Comparison of ENCODE assay signal across 10 cellular contexts in the genomic region with DNA sequence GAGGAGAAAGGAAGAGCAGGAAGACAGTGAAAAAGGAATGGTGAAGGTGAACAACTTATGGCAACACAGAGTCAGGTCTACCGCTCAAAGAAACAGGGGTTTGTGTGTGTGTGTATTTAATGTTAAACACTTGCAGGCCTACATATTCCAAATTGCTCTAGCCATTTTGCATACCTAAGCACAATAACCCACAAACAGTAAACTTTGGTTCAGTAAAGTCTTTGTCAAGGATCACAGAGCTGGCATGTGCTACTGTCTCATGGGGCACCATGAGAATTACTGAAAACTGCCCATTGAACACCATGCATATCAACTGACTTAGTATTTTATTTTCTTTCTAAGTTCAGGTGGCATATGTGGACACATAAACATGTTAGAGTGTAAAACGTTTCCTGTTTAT.
"Had no signal": no experiment of that assay in that cellular context is flagged by ENCODE, and none has a peak within 500 bp of the region (broad histone marks: within the 10 kb centered on the region; RNA-seq: fewer than 3 reads in every experiment).

No MANE protein-coding gene starts in this region.

- H3K36me3 Mint-ChIP-seq: IgD-negative memory B cell had no signal

- H3K4me3 Mint-ChIP-seq: HFFc6, IgD-negative memory B cell had no signal

- H3K27ac ChIP-seq: GM23248, HL-60, KMS-11 had no signal

- H3K9ac ChIP-seq: GM23248, KMS-11 had no signal

- H3K4me2 ChIP-seq: KMS-11 had no signal

- H3K27me3 Mint-ChIP-seq: IgD-negative memory B cell had no signal

- H3K36me3 ChIP-seq: HAP-1 had no signal

- H3K4me3 ChIP-seq: GM23248, HAP-1 had no signal

- H2AFZ ChIP-seq: GM23248 had no signal

- H3K9me3 ChIP-seq: HAP-1 had no signal

- DNase-seq: GM23248, GOT3, H7, HFFc6, KBM-7 had no signal

- H3K4me1 ChIP-seq: HAP-1 had no signal

- H3K4me1 Mint-ChIP-seq: IgD-negative memory B cell had no signal

- H3K27ac Mint-ChIP-seq: HFFc6, IgD-negative memory B cell had no signal

- ATAC-seq: HCT116 had no signal
